19 cellular contexts compared by ENCODE assay signal in the genomic region with DNA sequence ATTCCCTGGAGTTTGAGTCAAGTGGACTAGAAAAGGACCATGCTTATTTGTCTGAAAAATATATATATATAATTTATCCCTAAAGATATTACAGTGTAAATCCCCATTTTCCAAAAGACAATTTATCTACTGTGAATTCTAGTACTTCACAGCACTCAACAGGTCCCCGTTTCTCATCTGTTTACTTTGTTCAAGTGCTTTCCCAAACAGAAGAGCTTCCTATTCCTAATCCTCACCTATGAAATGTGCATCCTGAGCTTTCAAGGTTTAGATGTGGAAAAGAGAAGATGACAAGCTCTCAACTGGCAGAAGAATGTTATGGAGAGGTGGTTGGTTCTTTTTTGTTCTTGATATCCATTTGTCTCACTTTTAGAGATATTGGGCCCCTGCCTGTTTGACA.
"Had no signal": no experiment of that assay in that cellular context is flagged by ENCODE, and none has a peak within 500 bp of the region (broad histone marks: within the 10 kb centered on the region; RNA-seq: fewer than 3 reads in every experiment).

No MANE protein-coding gene starts in this region.

- DNase-seq: islet precursor cell; left ventricle myocardium inferior; mesendoderm; naive thymus-derived CD4-positive, alpha-beta T cell; pancreas; posterior cingulate gyrus; retina; right cardiac atrium; spleen; stimulated activated CD4-positive, alpha-beta T cell treated with anti-CD3 and anti-CD28 coated beads, Interleukin-4, amount 100 ng/mL, for 24 hours; stimulated activated naive CD4-positive, alpha-beta T cell; tibial artery; trophoblast cell; upper lobe of right lung had no signal

- H3K27me3 ChIP-seq: pancreas, spleen, suprapubic skin, tibial artery, upper lobe of right lung had no signal

- H3K36me3 ChIP-seq: left ventricle myocardium inferior, pancreas, prostate gland, spleen, suprapubic skin, thoracic aorta, tibial artery, upper lobe of right lung had no signal

- H3K27ac ChIP-seq: left ventricle myocardium inferior, pancreas, prostate gland, skin epidermis, spleen, suprapubic skin, thoracic aorta, tibial artery, upper lobe of right lung had no signal

- H3K9me3 ChIP-seq: left ventricle myocardium inferior, pancreas, prostate gland, spleen, suprapubic skin, thoracic aorta, tibial artery, upper lobe of right lung had no signal

- H3K4me1 ChIP-seq: left ventricle myocardium inferior, pancreas, prostate gland, suprapubic skin, tibial artery, upper lobe of right lung had no signal

- H3K4me3 ChIP-seq: left ventricle myocardium inferior, lung, pancreas, prostate gland, skin epidermis, spleen, suprapubic skin, thoracic aorta, tibial artery, upper lobe of right lung had no signal
